Comparison of ENCODE assay signal across 7 cellular contexts in genomic region chr10:78441010-78441409, GRCh38.
"Had no signal": no experiment of that assay in that cellular context is flagged by ENCODE, and none has a peak within 500 bp of the region (broad histone marks: within the 10 kb centered on the region; RNA-seq: fewer than 3 reads in every experiment).

No MANE protein-coding gene starts in this region.

- H3K4me1 Mint-ChIP-seq: IgD-negative memory B cell had no signal

- H3K4me3 ChIP-seq: K562 had no signal

- DNase-seq: IMR-90, KBM-7 had no signal

- FAIRE-seq: HepG2, HTR-8/SVneo, K562 had no signal

- H3K27ac Mint-ChIP-seq: IgD-negative memory B cell had no signal

- H3K27ac ChIP-seq: HL-60 had no signal

- H3K4me3 Mint-ChIP-seq: IgD-negative memory B cell had no signal

- H3K9me3 Mint-ChIP-seq: IgD-negative memory B cell had no signal

- ATAC-seq: HepG2 had no signal

- H3K36me3 Mint-ChIP-seq: IgD-negative memory B cell had no signal
